12 cellular contexts compared by ENCODE assay signal in genomic region chr6:1336246-1336843, GRCh38. TPM values are rescaled to one million over a fixed set of nuclear protein-coding genes. Genes with fewer than 3 reads are reported as not detected.
DNase-seq lines count a peak whose midpoint lies in the region; ATAC-seq and TF ChIP-seq lines count a peak whose summit lies in the region.
"Had no signal": no experiment of that assay in that cellular context is flagged by ENCODE, and none has a peak within 500 bp of the region (broad histone marks: within the 10 kb centered on the region; RNA-seq: fewer than 3 reads in every experiment).

No MANE protein-coding gene starts in this region.

- H3K4me1 ChIP-seq in Caco-2, result peaks cover 26% of the 10 kb centered on the region
- peaks cover 24% of the 10 kb centered on the region for H3K4me1 ChIP-seq in lower lobe of right lung
- H3K4me1 ChIP-seq in gastrocnemius medialis, result no peaks in the 10 kb centered on the region

- H3K27me3 Mint-ChIP-seq in Caco-2 (ENCODE audit: insufficient read depth, unreplicated experiment), result no peaks in the 10 kb centered on the region

- H3K9me3 Mint-ChIP-seq in Caco-2 (ENCODE audit: unreplicated experiment), result no peaks in the 10 kb centered on the region
- H3K9me3 Mint-ChIP-seq: activated B cell treated with CpG ODN at 0.5 μM for 24 hours had no signal

- DNase-seq in Caco-2 (peak; percentile 86 to 87), T47D (ENCODE audit: low read depth in 1 of 2, low spot score in 1 of 2) (peak; percentile 38 to 92), lower lobe of right lung (no peak), occipital lobe (lab: John Stamatoyannopoulos, UW) (no peak), gastrocnemius medialis (no peak), SKM-1 treated with dmso at 0.1 percent for 144 hours (lab: John Stamatoyannopoulos, UW; ENCODE audit: unreplicated experiment) (no peak)
- DNase-seq: activated B cell treated with CpG ODN at 0.5 μM for 24 hours, anterior cingulate cortex, NCI-H1436 treated with DMSO at 0.1 percent for 48 hours had no signal

- in situ Hi-C loops in T47D (cut with HindIII; ENCODE audit: low pct_unique_long_range_greater_than_20kb, low sequenced_read_pairs), result no loop called here
- in situ Hi-C loops in gastrocnemius medialis (cut with MboI; ENCODE audit: low sequenced_read_pairs in 4 of 4), result no loop called here

- peak overlapping the region; percentile 74 for H3K27ac Mint-ChIP-seq in Caco-2 (ENCODE audit: unreplicated experiment)
- H3K27ac Mint-ChIP-seq: activated B cell treated with CpG ODN at 0.5 μM for 24 hours had no signal

- H3K4me3 Mint-ChIP-seq in Caco-2 (ENCODE audit: unreplicated experiment), result peak overlapping the region; percentile 53
- H3K4me3 Mint-ChIP-seq: activated B cell treated with CpG ODN at 0.5 μM for 24 hours had no signal

- CTCF ChIA-PET in Caco-2 (lab: Charles Lee), result interaction anchor here (0.5 to 2.6 kb wide), 12 partner anchors 11 to 630 kb away, joined by 3 to 27 read pairs (median 4); partner anchors contain the start of gene FOXQ1

- TF ChIP-seq RAD21 in Ishikawa (IDR thresholded peaks at IDR 0.05; ENCODE audit: low read depth), result peak; percentile 96

- BruUV-seq in Caco-2 (replicated peaks; lab: Mats Ljungman, UMichigan), result no TSS peak

- POLR2A ChIA-PET in Caco-2 (lab: Charles Lee), result interaction anchor here (0.6 to 2.2 kb wide), 5 partner anchors 11 to 68 kb away, joined by 3 to 15 read pairs (median 8); partner anchors contain the start of gene FOXQ1

- H3K36me3 ChIP-seq in Caco-2 (ENCODE audit: control insufficient read depth, insufficient read depth, low read length) (no peaks in the 10 kb centered on the region), lower lobe of right lung (no peaks in the 10 kb centered on the region), gastrocnemius medialis (no peaks in the 10 kb centered on the region)
- H3K36me3 ChIP-seq: thoracic aorta had no signal

- intact Hi-C loops in Caco-2 (cut with micrococcal nuclease; ENCODE audit: unreplicated experiment), result loop anchor here (1.0 kb wide), 3 partner anchors 73 to 614 kb away; no protein-coding TSS in a partner anchor
- intact Hi-C loops in lower lobe of right lung (cut with DNase I), result no loop called here
- intact Hi-C loops in gastrocnemius medialis (cut with DNase I; ENCODE audit: low total_unique reads), result no loop called here

- peaks cover 24% of the 10 kb centered on the region for H3K4me1 Mint-ChIP-seq in Caco-2 (ENCODE audit: low read depth, unreplicated experiment)
- H3K4me1 Mint-ChIP-seq: activated B cell treated with CpG ODN at 0.5 μM for 24 hours had no signal

- H3K27me3 ChIP-seq in Caco-2 (replicated peaks; ENCODE audit: control insufficient read depth, insufficient read depth, low read length), result no peaks in the 10 kb centered on the region
- H3K27me3 ChIP-seq in lower lobe of right lung (ENCODE audit: low read depth), result peaks cover 3% of the 10 kb centered on the region
- no peaks in the 10 kb centered on the region for H3K27me3 ChIP-seq in gastrocnemius medialis

- H3K27ac ChIP-seq in lower lobe of right lung (peak overlapping the region; percentile 61), gastrocnemius medialis (no peak overlapping the region)
- H3K27ac ChIP-seq: thoracic aorta had no signal

- ATAC-seq in lower lobe of right lung (peak; percentile 87 to 94), HG02884 (IDR thresholded peaks at IDR 0.05; ENCODE audit: unreplicated experiment) (no peak), gastrocnemius medialis (no peak)

- no peaks in the 10 kb centered on the region for H3K36me3 Mint-ChIP-seq in Caco-2 (ENCODE audit: insufficient read depth, unreplicated experiment)

- TF ChIP-seq POLR2A in gastrocnemius medialis (IDR thresholded peaks at IDR 0.05), result no peak

- H3K4me3 ChIP-seq in Caco-2 (ENCODE audit: low read depth, low read length) (no peak overlapping the region), lower lobe of right lung (no peak overlapping the region), gastrocnemius medialis (no peak overlapping the region)
- H3K4me3 ChIP-seq: thoracic aorta had no signal

- TF ChIP-seq EP300 in Ishikawa (IDR thresholded peaks at IDR 0.05; ENCODE audit: borderline replicate concordance), result no peak

- TF ChIP-seq CTCF in Caco-2 (IDR thresholded peaks at IDR 0.05; ENCODE audit: insufficient read depth in 1 of 2, low read depth in 1 of 2, low read length in 1 of 2, severe bottlenecking in 1 of 2, unreplicated experiment in 1 of 2) (peak; percentile 71 to 77), lower lobe of right lung (IDR thresholded peaks at IDR 0.05) (peak; percentile 33), gastrocnemius medialis (IDR thresholded peaks at IDR 0.05 in 4 of 5, conservative IDR thresholded peaks at IDR 0.05 in 1 of 5) (no peak)

- H3K9me3 ChIP-seq in Caco-2, result no peaks in the 10 kb centered on the region
- no peaks in the 10 kb centered on the region for H3K9me3 ChIP-seq in lower lobe of right lung
- H3K9me3 ChIP-seq in gastrocnemius medialis, result no peaks in the 10 kb centered on the region
- H3K9me3 ChIP-seq: thoracic aorta had no signal

TF ChIP-seq in Ishikawa, 13 proteins besides CTCF, POLR2A, EP300 and RAD21:
- no peak for TF ChIP-seq MAX (IDR thresholded peaks at IDR 0.05)
- TF ChIP-seq TEAD4 (IDR thresholded peaks at IDR 0.05), result no peak
- TF ChIP-seq YY1 (IDR thresholded peaks at IDR 0.05; ENCODE audit: low read depth), result no peak
- no peak for TF ChIP-seq FOXM1 (IDR thresholded peaks at IDR 0.05; ENCODE audit: borderline replicate concordance, low read depth)
- TF ChIP-seq USF1 (IDR thresholded peaks at IDR 0.05), result no peak
- no peak for TF ChIP-seq CEBPB (IDR thresholded peaks at IDR 0.05)
- no peak for TF ChIP-seq NFIC (IDR thresholded peaks at IDR 0.05)
- TF ChIP-seq TAF1 (IDR thresholded peaks at IDR 0.05; ENCODE audit: low read depth), result no peak
- no peak for TF ChIP-seq CREB1 (IDR thresholded peaks at IDR 0.05; ENCODE audit: low read depth)
- no peak for TF ChIP-seq EGR1 (IDR thresholded peaks at IDR 0.05)
- TF ChIP-seq REST (IDR thresholded peaks at IDR 0.05; ENCODE audit: low read depth), result no peak
- TF ChIP-seq TCF12 (IDR thresholded peaks at IDR 0.05; ENCODE audit: low read depth), result no peak
- no peak for TF ChIP-seq ZBTB7A (IDR thresholded peaks at IDR 0.05; ENCODE audit: low read depth)

RNA-seq across cellular contexts. Expression of gene FOXQ1, which starts 24.4 kb away (rescaled TPM):
- 170 and 191 TPM in 2 replicates for total RNA-seq in Caco-2 (2022)
- 7.5 TPM for total RNA-seq in lower lobe of right lung
- 1.1 TPM for total RNA-seq in occipital lobe
- under 1 TPM in 1 of 4 donors, not detected in 3; 0.42 TPM for total RNA-seq in gastrocnemius medialis
- total RNA-seq: activated B cell treated with CpG ODN at 0.5 μM for 24 hours had no signal

RNA-seq across cellular contexts. Expression of gene FOXF2, which starts 53.0 kb away (rescaled TPM):
- total RNA-seq in Caco-2 (2022) (0.79 and 0.88 TPM in 2 replicates), lower lobe of right lung (13.2 TPM), occipital lobe (1.2 TPM), gastrocnemius medialis (1 to 10 TPM in 2 of 4 donors, under 1 TPM in 2; 0.31 to 2.2 (median 1.1) TPM)
- total RNA-seq: activated B cell treated with CpG ODN at 0.5 μM for 24 hours had no signal

Comparison
In these comparisons a context has a peak if more than half of its experiments do, and no peak if none do; other contexts are left out.
1. DNase-seq: peak in Caco-2 (2 of 2) and T47D (2 of 2); none in lower lobe of right lung (single experiment), occipital lobe (single experiment), gastrocnemius medialis (0 of 2) and SKM-1 treated with dmso at 0.1 percent for 144 hours (single experiment).
2. CTCF ChIP-seq: peak in Caco-2 (2 of 2) and lower lobe of right lung (single experiment); none in gastrocnemius medialis (0 of 5).
3. ATAC-seq: peak in lower lobe of right lung (2 of 2); none in HG02884 (single experiment) and gastrocnemius medialis (0 of 2).
4. RNA of gene FOXQ1, which starts 24.4 kb away (total RNA-seq): 170 to 191 TPM in Caco-2; 7.5 TPM in lower lobe of right lung (single experiment), 1.1 TPM in occipital lobe (single experiment) and 0.42 TPM in gastrocnemius medialis; every median in the first group is over 10 times any median in the second.